Comparison of ENCODE assay signal across 8 cellular contexts in genomic region chr5:59040007-59040803, GRCh38.
A peak's percentile ranks its signal among the peaks of the same experiment; 100 is the strongest.
DNase-seq lines count a peak whose midpoint lies in the region; ATAC-seq and TF ChIP-seq lines count a peak whose summit lies in the region.

No MANE protein-coding gene starts in this region.

- peak overlapping the region; percentile 68 for H3K4me3 ChIP-seq in WERI-Rb-1 (ENCODE audit: low read depth, low read length)
- peak overlapping the region; percentile 78 to 84 (median 84) for H3K4me3 ChIP-seq in skeletal muscle tissue (ENCODE audit: low read length in 3 of 3)

- H3K27me3 ChIP-seq in WERI-Rb-1 (ENCODE audit: insufficient read depth, low read depth, severe bottlenecking) = peaks cover 9% of the 10 kb centered on the region
- H3K27me3 ChIP-seq in skeletal muscle tissue (ENCODE audit: control insufficient read depth in 3 of 3, insufficient read depth in 3 of 3, low read length in 3 of 3) = no peaks in the 10 kb centered on the region

- H3K9me3 ChIP-seq in WERI-Rb-1 (ENCODE audit: severe bottlenecking) = no peaks in the 10 kb centered on the region
- no peaks in the 10 kb centered on the region for H3K9me3 ChIP-seq in skeletal muscle tissue (ENCODE audit: control insufficient read depth in 3 of 3, low read length in 3 of 3)

- ATAC-seq in left cardiac atrium (peak; percentile 27 to 42), HG03342 (IDR thresholded peaks at IDR 0.05; ENCODE audit: unreplicated experiment) (no peak)

- no peak overlapping the region for H3K27ac ChIP-seq in WERI-Rb-1
- H3K27ac ChIP-seq in skeletal muscle tissue (ENCODE audit: low read depth, low read length) = peak overlapping the region; percentile 88

- intact Hi-C loops in left cardiac atrium (cut with DNase I) = no loop called here
- intact Hi-C loops in head of caudate nucleus (cut with DNase I) = no loop called here

- H3K36me3 ChIP-seq in WERI-Rb-1 (no peaks in the 10 kb centered on the region), skeletal muscle tissue (ENCODE audit: control insufficient read depth in 3 of 3, insufficient read depth in 3 of 3, low read length in 3 of 3) (peaks cover 0 to 3% (median 0%) of the 10 kb centered on the region in 3 donors)

- no peak for TF ChIP-seq CTCF in WERI-Rb-1 (IDR thresholded peaks at IDR 0.05; ENCODE audit: low read depth, low read length)

- H3K4me1 ChIP-seq in skeletal muscle tissue (ENCODE audit: control insufficient read depth in 3 of 3, insufficient read depth in 3 of 3, low read length in 3 of 3) = peaks cover 12 to 36% (median 34%) of the 10 kb centered on the region in 3 donors

- DNase-seq in HT-29 (ENCODE audit: low spot score) = peak; percentile 27
- no peak for DNase-seq in WERI-Rb-1
- DNase-seq in left cardiac atrium = no peak
- no peak for DNase-seq in DMS79 (lab: John Stamatoyannopoulos, UW)
- no peak for DNase-seq in HCEC 1CT
- DNase-seq in head of caudate nucleus = no peak

- peak overlapping the region; percentile 63 to 89 (median 88) for H3K9ac ChIP-seq in skeletal muscle tissue (ENCODE audit: low read depth in 1 of 3, low read length in 3 of 3)
